In the genomic region with DNA sequence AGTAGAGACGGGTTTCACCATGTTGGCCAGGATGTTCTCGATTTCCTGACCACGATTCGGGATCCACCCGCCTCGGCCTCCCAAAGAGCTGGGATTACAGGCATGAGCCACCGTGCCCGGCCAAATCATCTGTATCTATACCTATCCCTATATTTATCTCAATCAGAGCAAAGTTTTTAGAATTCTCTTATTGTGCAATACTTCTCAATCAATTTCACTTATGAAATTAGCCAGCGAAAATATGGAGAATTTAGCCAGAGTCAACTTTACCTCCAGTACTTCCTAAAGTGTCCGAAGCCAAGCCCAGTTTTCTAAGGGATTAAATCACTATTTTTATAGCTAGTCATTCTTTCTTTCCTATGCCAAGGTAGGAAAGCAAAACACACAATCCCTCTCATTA, we compare ENCODE assay signal across 8 cellular contexts.
"Had no signal": no experiment of that assay in that cellular context is flagged by ENCODE, and none has a peak within 500 bp of the region (broad histone marks: within the 10 kb centered on the region; RNA-seq: fewer than 3 reads in every experiment).

No MANE protein-coding gene starts in this region.

- FAIRE-seq: G401.6, GM12878, GM12891, GM12892, GM18507, GM19239 had no signal

- ATAC-seq: GM12878 had no signal

- DNase-seq: GDM1, GF-D8 had no signal

- H3K4me3 ChIP-seq: GM12878 had no signal
